Comparison of ENCODE assay signal across 8 cellular contexts in genomic region chr11:910044-910588, GRCh38.
DNase-seq lines count a peak whose midpoint lies in the region; ATAC-seq lines count a peak whose summit lies in the region.

No MANE protein-coding gene starts in this region.

- DNase-seq in activated CD8-positive, alpha-beta memory T cell treated with anti-CD3 and anti-CD28 coated beads, Interleukin-2, amount 50 U/mL, for 4 hours: peak; percentile 65
- DNase-seq in hepatic stellate cell (ENCODE audit: low spot score) (peak; percentile 62), superior temporal gyrus (ENCODE audit: extremely low spot score) (no peak), NCI-H2171 (lab: John Stamatoyannopoulos, UW) (no peak), NCI-H1436 treated with DMSO at 0.1 percent for 48 hours (lab: John Stamatoyannopoulos, UW) (no peak)
- peak; percentile 46 for DNase-seq in stimulated activated CD8-positive, alpha-beta memory T cell treated with anti-CD3 and anti-CD28 coated beads, Interleukin-4, amount 100 ng/mL, for 24 hours (ENCODE audit: low read depth)

- ATAC-seq in GM18868 (IDR thresholded peaks at IDR 0.05; ENCODE audit: unreplicated experiment) (peak; percentile 4), HG03342 (IDR thresholded peaks at IDR 0.05; ENCODE audit: unreplicated experiment) (peak; percentile 10)

Comparison
In these comparisons a context has a peak if more than half of its experiments do, and no peak if none do; other contexts are left out.
1. DNase-seq: peak in activated CD8-positive, alpha-beta memory T cell treated with anti-CD3 and anti-CD28 coated beads, Interleukin-2, amount 50 U/mL, for 4 hours (single experiment), hepatic stellate cell (single experiment) and stimulated activated CD8-positive, alpha-beta memory T cell treated with anti-CD3 and anti-CD28 coated beads, Interleukin-4, amount 100 ng/mL, for 24 hours (single experiment); none in superior temporal gyrus (single experiment), NCI-H2171 (single experiment) and NCI-H1436 treated with DMSO at 0.1 percent for 48 hours (single experiment).